7 cellular contexts compared by ENCODE assay signal in genomic region chr17:81398170-81398854, GRCh38. TPM values are rescaled to one million over a fixed set of nuclear protein-coding genes. Genes with fewer than 3 reads are reported as not detected.
DNase-seq lines count a peak whose midpoint lies in the region; ATAC-seq and TF ChIP-seq lines count a peak whose summit lies in the region.

No MANE protein-coding gene starts in this region.

- H3K4me3 Mint-ChIP-seq in IgD-negative memory B cell, result peak overlapping the region; percentile 63 to 89 (median 82)
- H3K4me3 Mint-ChIP-seq in activated CD8-positive, alpha-beta T cell treated with anti-CD3 and anti-CD28 coated beads for 36 hours, result peak overlapping the region; percentile 61

- CTCF ChIA-PET in activated CD8-positive, alpha-beta T cell treated with anti-CD3 and anti-CD28 coated beads for 36 hours (lab: Charles Lee), result interaction anchor here (1.7 to 6.2 kb wide), 2 partner anchors 86 to 146 kb away, joined by 4 to 29 read pairs; no protein-coding TSS in a partner anchor

- H3K27ac ChIP-seq in right cardiac atrium (ENCODE audit: low read length) (peak overlapping the region; percentile 66), skin epidermis (peak overlapping the region; percentile 60 to 100 (median 96))

- no peaks in the 10 kb centered on the region for H3K27me3 ChIP-seq in right cardiac atrium (ENCODE audit: control insufficient read depth, insufficient read depth)

- TF ChIP-seq CTCF in activated CD8-positive, alpha-beta T cell treated with anti-CD3 and anti-CD28 coated beads for 36 hours (IDR thresholded peaks at IDR 0.05), result no peak

- H3K4me1 Mint-ChIP-seq in IgD-negative memory B cell, result peaks cover 9 to 20% (median 10%) of the 10 kb centered on the region in 3 donors
- peaks cover 28% of the 10 kb centered on the region for H3K4me1 Mint-ChIP-seq in activated CD8-positive, alpha-beta T cell treated with anti-CD3 and anti-CD28 coated beads for 36 hours (ENCODE audit: low read depth)

- no peak for DNase-seq in activated CD8-positive, alpha-beta T cell treated with anti-CD3 and anti-CD28 coated beads for 36 hours
- DNase-seq in right cardiac atrium (peak in 2 of 3 donors; percentile 76 to 78), NCI-H2081 treated with DMSO at 0.1 percent for 48 hours (lab: John Stamatoyannopoulos, UW) (no peak)
- DNase-seq in stimulated activated CD4-positive, alpha-beta T cell treated with anti-CD3 and anti-CD28 coated beads, Interleukin-4, amount 100 ng/mL, for 24 hours, result no peak

- no peaks in the 10 kb centered on the region for H3K9me3 ChIP-seq in right cardiac atrium (ENCODE audit: control insufficient read depth, low read length)

- peak overlapping the region; percentile 91 to 94 (median 94) for H3K27ac Mint-ChIP-seq in IgD-negative memory B cell
- no peak overlapping the region for H3K27ac Mint-ChIP-seq in activated CD8-positive, alpha-beta T cell treated with anti-CD3 and anti-CD28 coated beads for 36 hours

- H3K9me3 Mint-ChIP-seq in IgD-negative memory B cell, result peaks cover 0 to 9% (median 0%) of the 10 kb centered on the region in 3 donors
- no peaks in the 10 kb centered on the region for H3K9me3 Mint-ChIP-seq in activated CD8-positive, alpha-beta T cell treated with anti-CD3 and anti-CD28 coated beads for 36 hours

- H3K27me3 Mint-ChIP-seq in IgD-negative memory B cell, result peaks cover 50% of the 10 kb centered on the region
- H3K27me3 Mint-ChIP-seq in activated CD8-positive, alpha-beta T cell treated with anti-CD3 and anti-CD28 coated beads for 36 hours, result peaks cover 61% of the 10 kb centered on the region

- 19% methylated on average over 49 of the region's 49 CpGs for WGBS in right cardiac atrium

- H3K36me3 Mint-ChIP-seq in IgD-negative memory B cell, result peaks cover 2% of the 10 kb centered on the region
- no peaks in the 10 kb centered on the region for H3K36me3 Mint-ChIP-seq in activated CD8-positive, alpha-beta T cell treated with anti-CD3 and anti-CD28 coated beads for 36 hours (ENCODE audit: low read depth)

- peak overlapping the region; percentile 91 for H3K4me3 ChIP-seq in right cardiac atrium (ENCODE audit: low read length)
- H3K4me3 ChIP-seq in skin epidermis, result peak overlapping the region; percentile 41 to 77 (median 68)

- peaks cover 8% of the 10 kb centered on the region for H3K4me1 ChIP-seq in right cardiac atrium (ENCODE audit: control insufficient read depth, insufficient read depth, low read length)

- ATAC-seq in activated CD8-positive, alpha-beta T cell treated with anti-CD3 and anti-CD28 coated beads for 36 hours, result no peak
- ATAC-seq in right cardiac atrium (no peak), GM18909 (IDR thresholded peaks at IDR 0.05; ENCODE audit: poor library complexity, unreplicated experiment) (no peak)

- POLR2A ChIA-PET in activated CD8-positive, alpha-beta T cell treated with anti-CD3 and anti-CD28 coated beads for 36 hours (lab: Charles Lee), result no interaction called here

- intact Hi-C loops in activated CD8-positive, alpha-beta T cell treated with anti-CD3 and anti-CD28 coated beads for 36 hours (cut with micrococcal nuclease), result no loop called here
- intact Hi-C loops in right cardiac atrium (cut with DNase I), result loop anchor here in 1 of 4 donors (5.0 kb wide), 1 partner anchor 84 kb away; no protein-coding TSS in a partner anchor

RNA-seq across cellular contexts. Expression of gene BAHCC1, which starts 3.1 kb away (rescaled TPM):
- polyA plus RNA-seq in IgD-negative memory B cell (not detected), right cardiac atrium (8.7 TPM)
- total RNA-seq in activated CD8-positive, alpha-beta T cell treated with anti-CD3 and anti-CD28 coated beads for 36 hours, result under 1 TPM; 0.40 to 0.65 TPM
- total RNA-seq in right cardiac atrium, result 10 to 100 TPM in 2 of 4 donors, 1 to 10 TPM in 2; 8.3 to 12.8 (median 9.4) TPM

Comparison
In these comparisons a context has a peak if more than half of its experiments do, and no peak if none do; other contexts are left out.
1. DNase-seq: peak in right cardiac atrium (2 of 3); none in activated CD8-positive, alpha-beta T cell treated with anti-CD3 and anti-CD28 coated beads for 36 hours (single experiment), NCI-H2081 treated with DMSO at 0.1 percent for 48 hours (single experiment) and stimulated activated CD4-positive, alpha-beta T cell treated with anti-CD3 and anti-CD28 coated beads, Interleukin-4, amount 100 ng/mL, for 24 hours (single experiment).
2. RNA of gene BAHCC1, which starts 3.1 kb away (total RNA-seq): 8.3 to 12.8 TPM in right cardiac atrium; 0.40 to 0.65 TPM in activated CD8-positive, alpha-beta T cell treated with anti-CD3 and anti-CD28 coated beads for 36 hours; every median in the first group is over 4 times any median in the second.